ENCODE assay signal across 22 cellular contexts in genomic region chr13:102694944-102695343, GRCh38. TPM values are rescaled to one million over a fixed set of nuclear protein-coding genes. Genes with fewer than 3 reads are reported as not detected.
"Had no signal": no experiment of that assay in that cellular context is flagged by ENCODE, and none has a peak within 500 bp of the region (broad histone marks: within the 10 kb centered on the region; RNA-seq: fewer than 3 reads in every experiment).

TSS of gene METTL21C (minus strand) at chr13:102695044. CDS start at chr13:102694498, 546 bp downstream.

- H3K27me3 ChIP-seq: breast epithelium had no signal

- ATAC-seq: activated CD4-positive, CD25-positive, alpha-beta regulatory T cell treated with anti-CD3 and anti-CD28 coated beads, Interleukin-2, amount 50 U/mL, for 24 hours; activated CD8-positive, alpha-beta T cell treated with anti-CD3 and anti-CD28 coated beads for 36 hours had no signal

- H3K4me1 Mint-ChIP-seq: activated naive CD8-positive, alpha-beta T cell treated with anti-CD3 and anti-CD28 coated beads, Interleukin-2, amount 10 ng/mL, durations not matched to agents 7 days and 5 days had no signal

- H3K36me3 Mint-ChIP-seq: activated naive CD8-positive, alpha-beta T cell treated with anti-CD3 and anti-CD28 coated beads, Interleukin-2, amount 10 ng/mL, durations not matched to agents 7 days and 5 days had no signal

- H3K36me3 ChIP-seq: breast epithelium had no signal

- H3K9me3 ChIP-seq: breast epithelium had no signal

- DNase-seq: activated CD4-positive, alpha-beta T cell treated with anti-CD3 and anti-CD28 coated beads for 4 hours; activated CD8-positive, alpha-beta memory T cell treated with anti-CD3 and anti-CD28 coated beads, Interleukin-2, amount 50 U/mL, for 4 hours; activated CD8-positive, alpha-beta T cell treated with anti-CD3 and anti-CD28 coated beads for 36 hours; activated naive CD4-positive, alpha-beta T cell treated with anti-CD3 and anti-CD28 coated beads, Interleukin-2, amount 50 U/mL, for 16 hours; activated naive CD8-positive, alpha-beta T cell treated with anti-CD3 and anti-CD28 coated beads, Interleukin-2, amount 10 ng/mL, durations not matched to agents 7 days and 5 days; aorta; caudate nucleus; Kasumi-1; KBM-7; NCI-H1930; NCI-H2171 treated with DMSO at 0.1 percent for 48 hours; NCI-H226; NCI-H510A; NCI-H526 treated with DMSO at 0.1 percent for 48 hours; NCI-H82; SW 1271 had no signal

- H3K9me3 Mint-ChIP-seq: activated naive CD8-positive, alpha-beta T cell treated with anti-CD3 and anti-CD28 coated beads, Interleukin-2, amount 10 ng/mL, durations not matched to agents 7 days and 5 days had no signal

- H3K27ac Mint-ChIP-seq: activated CD8-positive, alpha-beta T cell treated with anti-CD3 and anti-CD28 coated beads for 36 hours; activated naive CD8-positive, alpha-beta T cell treated with anti-CD3 and anti-CD28 coated beads, Interleukin-2, amount 10 ng/mL, durations not matched to agents 7 days and 5 days had no signal

- H3K4me3 Mint-ChIP-seq: activated CD8-positive, alpha-beta T cell treated with anti-CD3 and anti-CD28 coated beads for 36 hours; activated naive CD8-positive, alpha-beta T cell treated with anti-CD3 and anti-CD28 coated beads, Interleukin-2, amount 10 ng/mL, durations not matched to agents 7 days and 5 days had no signal

- H3K4me1 ChIP-seq: breast epithelium had no signal

- H3K4me3 ChIP-seq: breast epithelium, SK-N-MC had no signal

- H3K27ac ChIP-seq: breast epithelium, SK-N-MC had no signal

RNA-seq across cellular contexts. Expression of gene METTL21C, which starts in this region (rescaled TPM):
- total RNA-seq: activated CD8-positive, alpha-beta T cell treated with anti-CD3 and anti-CD28 coated beads for 36 hours; activated naive CD8-positive, alpha-beta T cell treated with anti-CD3 and anti-CD28 coated beads, Interleukin-2, amount 10 ng/mL, durations not matched to agents 7 days and 5 days; aorta; breast epithelium; OCI-LY7; RPMI7951; T-helper 1 cell treated with Interleukin-12 subunit alpha and Interleukin-12 subunit beta and Interleukin-4 antibody, amounts not matched to agents 30 ng/mL and 1 ng/mL, for 36 hours had no signal
- polyA plus RNA-seq: aorta had no signal
